Comparison of ENCODE assay signal across 1 cellular context in genomic region chr11:130002846-130003716, GRCh38.
TF ChIP-seq lines count a peak whose summit lies in the region.

No MANE protein-coding gene starts in this region.

TF ChIP-seq in K562, 482 proteins besides CTCF, POLR2A, EP300 and RAD21 (continued from another document and continues in another):
- no peak for TF ChIP-seq RERE (CRISPR knock-in tag; IDR thresholded peaks at IDR 0.05; ENCODE audit: borderline replicate concordance)
- TF ChIP-seq, protein P1, sequence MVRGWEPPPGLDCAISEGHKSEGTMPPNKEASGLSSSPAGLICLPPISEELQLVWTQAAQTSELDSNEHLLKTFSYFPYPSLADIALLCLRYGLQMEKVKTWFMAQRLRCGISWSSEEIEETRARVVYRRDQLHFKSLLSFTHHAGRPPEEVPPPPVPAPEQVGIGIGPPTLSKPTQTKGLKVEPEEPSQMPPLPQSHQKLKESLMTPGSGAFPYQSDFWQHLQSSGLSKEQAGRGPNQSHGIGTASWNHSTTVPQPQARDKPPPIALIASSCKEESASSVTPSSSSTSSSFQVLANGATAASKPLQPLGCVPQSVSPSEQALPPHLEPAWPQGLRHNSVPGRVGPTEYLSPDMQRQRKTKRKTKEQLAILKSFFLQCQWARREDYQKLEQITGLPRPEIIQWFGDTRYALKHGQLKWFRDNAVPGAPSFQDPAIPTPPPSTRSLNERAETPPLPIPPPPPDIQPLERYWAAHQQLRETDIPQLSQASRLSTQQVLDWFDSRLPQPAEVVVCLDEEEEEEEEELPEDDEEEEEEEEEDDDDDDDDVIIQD (CRISPR knock-in tag; IDR thresholded peaks at IDR 0.05) = no peak
- TF ChIP-seq SMAD4 (CRISPR knock-in tag; conservative IDR thresholded peaks at IDR 0.05) = peak; percentile 57
- TF ChIP-seq C11orf30 (IDR thresholded peaks at IDR 0.05; ENCODE audit: low read depth) = peak; percentile 75
- TF ChIP-seq ZNF197 (CRISPR knock-in tag; IDR thresholded peaks at IDR 0.05; ENCODE audit: low read depth) = peak; percentile 86; the same call in 1 of the 2 replicates
- TF ChIP-seq, protein P2, sequence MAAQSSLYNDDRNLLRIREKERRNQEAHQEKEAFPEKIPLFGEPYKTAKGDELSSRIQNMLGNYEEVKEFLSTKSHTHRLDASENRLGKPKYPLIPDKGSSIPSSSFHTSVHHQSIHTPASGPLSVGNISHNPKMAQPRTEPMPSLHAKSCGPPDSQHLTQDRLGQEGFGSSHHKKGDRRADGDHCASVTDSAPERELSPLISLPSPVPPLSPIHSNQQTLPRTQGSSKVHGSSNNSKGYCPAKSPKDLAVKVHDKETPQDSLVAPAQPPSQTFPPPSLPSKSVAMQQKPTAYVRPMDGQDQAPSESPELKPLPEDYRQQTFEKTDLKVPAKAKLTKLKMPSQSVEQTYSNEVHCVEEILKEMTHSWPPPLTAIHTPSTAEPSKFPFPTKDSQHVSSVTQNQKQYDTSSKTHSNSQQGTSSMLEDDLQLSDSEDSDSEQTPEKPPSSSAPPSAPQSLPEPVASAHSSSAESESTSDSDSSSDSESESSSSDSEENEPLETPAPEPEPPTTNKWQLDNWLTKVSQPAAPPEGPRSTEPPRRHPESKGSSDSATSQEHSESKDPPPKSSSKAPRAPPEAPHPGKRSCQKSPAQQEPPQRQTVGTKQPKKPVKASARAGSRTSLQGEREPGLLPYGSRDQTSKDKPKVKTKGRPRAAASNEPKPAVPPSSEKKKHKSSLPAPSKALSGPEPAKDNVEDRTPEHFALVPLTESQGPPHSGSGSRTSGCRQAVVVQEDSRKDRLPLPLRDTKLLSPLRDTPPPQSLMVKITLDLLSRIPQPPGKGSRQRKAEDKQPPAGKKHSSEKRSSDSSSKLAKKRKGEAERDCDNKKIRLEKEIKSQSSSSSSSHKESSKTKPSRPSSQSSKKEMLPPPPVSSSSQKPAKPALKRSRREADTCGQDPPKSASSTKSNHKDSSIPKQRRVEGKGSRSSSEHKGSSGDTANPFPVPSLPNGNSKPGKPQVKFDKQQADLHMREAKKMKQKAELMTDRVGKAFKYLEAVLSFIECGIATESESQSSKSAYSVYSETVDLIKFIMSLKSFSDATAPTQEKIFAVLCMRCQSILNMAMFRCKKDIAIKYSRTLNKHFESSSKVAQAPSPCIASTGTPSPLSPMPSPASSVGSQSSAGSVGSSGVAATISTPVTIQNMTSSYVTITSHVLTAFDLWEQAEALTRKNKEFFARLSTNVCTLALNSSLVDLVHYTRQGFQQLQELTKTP (IDR thresholded peaks at IDR 0.05; ENCODE audit: low read depth in 1 of 2, partially characterized antibody in 2 of 2) = no peak
- no peak for TF ChIP-seq HSF4 (CRISPR knock-in tag; IDR thresholded peaks at IDR 0.05; ENCODE audit: borderline replicate concordance)
- TF ChIP-seq ZNF274 (IDR thresholded peaks at IDR 0.05; ENCODE audit: borderline replicate concordance, low read depth, low read length) = no peak
- TF ChIP-seq ZNF561 (CRISPR knock-in tag; conservative IDR thresholded peaks at IDR 0.05) = no peak
- TF ChIP-seq ZNF639 (CRISPR knock-in tag; conservative IDR thresholded peaks at IDR 0.05 in 1 of 2, IDR thresholded peaks at IDR 0.05 in 1 of 2) = peak in 1 of 2 experiments; percentile 95; a peak in 2 of 4 replicates
- 0 out of 4 replicates have a peak, but pooled peaks of 1 of the 2 experiments have one; percentile 17 for TF ChIP-seq UBTF (IDR thresholded peaks at IDR 0.05; ENCODE audit: borderline replicate concordance in 1 of 2, low read depth in 2 of 2, low read length in 2 of 2)
- no peak for TF ChIP-seq ARHGAP35 (IDR thresholded peaks at IDR 0.05; ENCODE audit: partially characterized antibody)
- peak; percentile 62; the same call in 1 of the 2 replicates for TF ChIP-seq SIN3B (IDR thresholded peaks at IDR 0.05; ENCODE audit: low read depth)
- TF ChIP-seq YBX1 (IDR thresholded peaks at IDR 0.05) = no peak
- TF ChIP-seq MYNN (IDR thresholded peaks at IDR 0.05) = peak; percentile 42; the same call in 1 of the 2 replicates
- no peak for TF ChIP-seq MYNN (CRISPR knock-in tag; IDR thresholded peaks at IDR 0.05)
- TF ChIP-seq PHF20 (IDR thresholded peaks at IDR 0.05; ENCODE audit: partially characterized antibody) = no peak
- TF ChIP-seq ZBTB17 (CRISPR knock-in tag; IDR thresholded peaks at IDR 0.05) = peak; percentile 9; the same call in 1 of the 2 replicates
- TF ChIP-seq ZKSCAN3 (CRISPR knock-in tag; IDR thresholded peaks at IDR 0.05) = no peak
- TF ChIP-seq HNRNPUL1 (IDR thresholded peaks at IDR 0.05; ENCODE audit: low read length) = no peak
- no peak for TF ChIP-seq RBM17 (IDR thresholded peaks at IDR 0.05; ENCODE audit: borderline replicate concordance, low read depth, low read length)
- no peak for TF ChIP-seq CAMTA2 (CRISPR knock-in tag; conservative IDR thresholded peaks at IDR 0.05)
- no peak for TF ChIP-seq CBX5 (IDR thresholded peaks at IDR 0.05; ENCODE audit: borderline replicate concordance, low read depth)
- TF ChIP-seq KAT2B (IDR thresholded peaks at IDR 0.05; ENCODE audit: low read depth, low read length) = no peak
- TF ChIP-seq, protein P3, sequence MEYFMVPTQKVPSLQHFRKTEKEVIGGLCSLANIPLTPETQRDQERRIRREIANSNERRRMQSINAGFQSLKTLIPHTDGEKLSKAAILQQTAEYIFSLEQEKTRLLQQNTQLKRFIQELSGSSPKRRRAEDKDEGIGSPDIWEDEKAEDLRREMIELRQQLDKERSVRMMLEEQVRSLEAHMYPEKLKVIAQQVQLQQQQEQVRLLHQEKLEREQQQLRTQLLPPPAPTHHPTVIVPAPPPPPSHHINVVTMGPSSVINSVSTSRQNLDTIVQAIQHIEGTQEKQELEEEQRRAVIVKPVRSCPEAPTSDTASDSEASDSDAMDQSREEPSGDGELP (CRISPR knock-in tag; IDR thresholded peaks at IDR 0.05; ENCODE audit: borderline replicate concordance) = peak; percentile 94
- TF ChIP-seq, protein P4, sequence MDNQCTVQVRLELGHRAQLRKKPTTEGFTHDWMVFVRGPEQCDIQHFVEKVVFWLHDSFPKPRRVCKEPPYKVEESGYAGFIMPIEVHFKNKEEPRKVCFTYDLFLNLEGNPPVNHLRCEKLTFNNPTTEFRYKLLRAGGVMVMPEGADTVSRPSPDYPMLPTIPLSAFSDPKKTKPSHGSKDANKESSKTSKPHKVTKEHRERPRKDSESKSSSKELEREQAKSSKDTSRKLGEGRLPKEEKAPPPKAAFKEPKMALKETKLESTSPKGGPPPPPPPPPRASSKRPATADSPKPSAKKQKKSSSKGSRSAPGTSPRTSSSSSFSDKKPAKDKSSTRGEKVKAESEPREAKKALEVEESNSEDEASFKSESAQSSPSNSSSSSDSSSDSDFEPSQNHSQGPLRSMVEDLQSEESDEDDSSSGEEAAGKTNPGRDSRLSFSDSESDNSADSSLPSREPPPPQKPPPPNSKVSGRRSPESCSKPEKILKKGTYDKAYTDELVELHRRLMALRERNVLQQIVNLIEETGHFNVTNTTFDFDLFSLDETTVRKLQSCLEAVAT (IDR thresholded peaks at IDR 0.05) = peak; percentile 46 to 76; a peak in 3 of 4 replicates
- TF ChIP-seq PATZ1 (CRISPR knock-in tag; IDR thresholded peaks at IDR 0.05; ENCODE audit: borderline replicate concordance) = no peak
- TF ChIP-seq SP1 (CRISPR knock-in tag; IDR thresholded peaks at IDR 0.05) = peak; percentile 75; the same call in 1 of the 2 replicates
- no peak for TF ChIP-seq USF1 (CRISPR knock-in tag; IDR thresholded peaks at IDR 0.05)
- TF ChIP-seq U2AF1 (optimal IDR thresholded peaks at IDR 0.05; ENCODE audit: low read depth, low read length) = no peak
